ENCODE assay signal across 25 cellular contexts in genomic region chr13:111117289-111117688, GRCh38. TPM values are rescaled to one million over a fixed set of nuclear protein-coding genes. Genes with fewer than 3 reads are reported as not detected.
DNase-seq lines count a peak whose midpoint lies in the region; ATAC-seq and TF ChIP-seq lines count a peak whose summit lies in the region.
"Had no signal": no experiment of that assay in that cellular context is flagged by ENCODE, and none has a peak within 500 bp of the region (broad histone marks: within the 10 kb centered on the region; RNA-seq: fewer than 3 reads in every experiment).

No MANE protein-coding gene starts in this region.

- H3K79me2 ChIP-seq in hepatocyte (no peaks in the 10 kb centered on the region), parathyroid adenoma (no peaks in the 10 kb centered on the region), mesendoderm (ENCODE audit: control insufficient read depth, insufficient read depth, low read length) (no peaks in the 10 kb centered on the region)

- H3K4me3 ChIP-seq in left ventricle myocardium inferior: peak overlapping the region; percentile 77
- no peak overlapping the region for H3K4me3 ChIP-seq in right atrium auricular region
- H3K4me3 ChIP-seq in hepatocyte: no peak overlapping the region
- H3K4me3 ChIP-seq in parathyroid adenoma (ENCODE audit: low read depth, low read length): no peak overlapping the region
- H3K4me3 ChIP-seq in mesendoderm (ENCODE audit: low read length): no peak overlapping the region
- H3K4me3 ChIP-seq: adrenal gland, spleen, thyroid gland had no signal

- H3K36me3 ChIP-seq in left ventricle myocardium inferior (no peaks in the 10 kb centered on the region), right atrium auricular region (no peaks in the 10 kb centered on the region), hepatocyte (replicated peaks; ENCODE audit: insufficient read depth, low read depth) (no peaks in the 10 kb centered on the region), parathyroid adenoma (ENCODE audit: control insufficient read depth, insufficient read depth, low read length) (no peaks in the 10 kb centered on the region), mesendoderm (ENCODE audit: control insufficient read depth, insufficient read depth, low read length) (no peaks in the 10 kb centered on the region)
- H3K36me3 ChIP-seq: adrenal gland, spleen, thyroid gland had no signal

- DNase-seq in left ventricle myocardium inferior (no peak), right atrium auricular region (ENCODE audit: low spot score) (no peak), hepatocyte (ENCODE audit: low spot score) (no peak), NCI-H2227 (lab: John Stamatoyannopoulos, UW; ENCODE audit: unreplicated experiment) (no peak), mesendoderm (no peak)
- DNase-seq in activated CD4-positive, alpha-beta T cell treated with anti-CD3 and anti-CD28 coated beads for 36 hours: no peak
- DNase-seq: activated B cell treated with CpG ODN at 0.5 μM for 24 hours; activated CD4-positive, alpha-beta memory T cell treated with anti-CD3 and anti-CD28 coated beads for 36 hours; adrenal gland; DND-41; Kasumi-1; naive B cell; NCI-H1048; NCI-H1930; NCI-H226; NCI-H82; OCI-M1; Right ventricle myocardium superior; spleen; stimulated activated CD4-positive, alpha-beta T cell treated with anti-CD3 and anti-CD28 coated beads, Interleukin-4, amount 100 ng/mL, for 1 hour; stimulated activated naive CD4-positive, alpha-beta T cell; T1000; thyroid gland had no signal

- H3K9me3 ChIP-seq in left ventricle myocardium inferior (replicated peaks) (no peaks in the 10 kb centered on the region), right atrium auricular region (no peaks in the 10 kb centered on the region), hepatocyte (ENCODE audit: low read depth) (no peaks in the 10 kb centered on the region), parathyroid adenoma (ENCODE audit: control insufficient read depth, low read length) (no peaks in the 10 kb centered on the region)
- H3K9me3 ChIP-seq: adrenal gland, spleen, thyroid gland had no signal

- H3K79me1 ChIP-seq in mesendoderm (ENCODE audit: low read length): no peaks in the 10 kb centered on the region

- H2AK5ac ChIP-seq in mesendoderm (ENCODE audit: low read length): no peak overlapping the region

- no peak overlapping the region for H3K9ac ChIP-seq in parathyroid adenoma
- no peak overlapping the region for H3K9ac ChIP-seq in mesendoderm (ENCODE audit: low read length)

- no peak overlapping the region for H2BK5ac ChIP-seq in mesendoderm (ENCODE audit: low read length)

- H3K27ac Mint-ChIP-seq in activated CD4-positive, alpha-beta T cell treated with anti-CD3 and anti-CD28 coated beads for 36 hours: no peak overlapping the region
- H3K27ac Mint-ChIP-seq: activated B cell treated with CpG ODN at 0.5 μM for 24 hours; activated CD4-positive, alpha-beta memory T cell treated with anti-CD3 and anti-CD28 coated beads for 36 hours had no signal

- H4K5ac ChIP-seq in mesendoderm (ENCODE audit: low read length): no peak overlapping the region

- intact Hi-C loops in left ventricle myocardium inferior (cut with micrococcal nuclease): no loop called here
- intact Hi-C loops in activated CD4-positive, alpha-beta T cell treated with anti-CD3 and anti-CD28 coated beads for 36 hours (cut with DNase I, micrococcal nuclease): no loop called here

- CTCF ChIA-PET in activated CD4-positive, alpha-beta T cell treated with anti-CD3 and anti-CD28 coated beads for 36 hours (lab: Charles Lee): interaction anchor here (1.4 kb wide), 1 partner anchor 51 kb away, joined by 3 read pairs; no protein-coding TSS in a partner anchor

- no peak overlapping the region for H2BK15ac ChIP-seq in mesendoderm (replicated peaks; ENCODE audit: low read depth)

- H2BK120ac ChIP-seq in mesendoderm (ENCODE audit: low read depth, low read length): no peak overlapping the region

- TF ChIP-seq CTCF in left ventricle myocardium inferior (IDR thresholded peaks at IDR 0.05; ENCODE audit: borderline replicate concordance): no peak
- no peak for TF ChIP-seq CTCF in right atrium auricular region (IDR thresholded peaks at IDR 0.05)
- TF ChIP-seq CTCF in hepatocyte (IDR thresholded peaks at IDR 0.05; ENCODE audit: poor library complexity): no peak
- TF ChIP-seq CTCF in parathyroid adenoma (IDR thresholded peaks at IDR 0.05): no peak

- no peak overlapping the region for H3K56ac ChIP-seq in mesendoderm (ENCODE audit: low read length)

- H3K4ac ChIP-seq in mesendoderm (ENCODE audit: low read depth, low read length): no peak overlapping the region

- H3K4me3 Mint-ChIP-seq in activated CD4-positive, alpha-beta T cell treated with anti-CD3 and anti-CD28 coated beads for 36 hours: no peak overlapping the region
- H3K4me3 Mint-ChIP-seq: activated B cell treated with CpG ODN at 0.5 μM for 24 hours; activated CD4-positive, alpha-beta memory T cell treated with anti-CD3 and anti-CD28 coated beads for 36 hours had no signal

- H3K36me3 Mint-ChIP-seq in activated CD4-positive, alpha-beta T cell treated with anti-CD3 and anti-CD28 coated beads for 36 hours (ENCODE audit: low read depth): no peaks in the 10 kb centered on the region

- 39% methylated on average over 5 of the region's 5 CpGs for WGBS in hepatocyte (ENCODE audit: low lambda C conversion rate, missing lambda C conversion rate)
- no CpG with 5 or more reads among the region's 5 CpGs for WGBS in mesendoderm (ENCODE audit: extremely low coverage, insufficient coverage, low lambda C conversion rate)

- no peak for ATAC-seq in HG03039 (IDR thresholded peaks at IDR 0.05; ENCODE audit: unreplicated experiment)
- no peak for ATAC-seq in activated CD4-positive, alpha-beta T cell treated with anti-CD3 and anti-CD28 coated beads for 36 hours

- H4K20me1 ChIP-seq in hepatocyte (ENCODE audit: insufficient read depth, poor library complexity, severe bottlenecking): no peaks in the 10 kb centered on the region

- H3K4me1 ChIP-seq in left ventricle myocardium inferior (peaks cover 45% of the 10 kb centered on the region), right atrium auricular region (peaks cover 0 to 15% of the 10 kb centered on the region in 2 donors), hepatocyte (ENCODE audit: insufficient read depth) (peaks cover 42% of the 10 kb centered on the region), parathyroid adenoma (no peaks in the 10 kb centered on the region), mesendoderm (ENCODE audit: control insufficient read depth, low read depth, low read length) (no peaks in the 10 kb centered on the region)

- H3K9me2 ChIP-seq in hepatocyte (replicated peaks; ENCODE audit: insufficient read depth): no peaks in the 10 kb centered on the region

- H3K4me1 Mint-ChIP-seq in activated CD4-positive, alpha-beta T cell treated with anti-CD3 and anti-CD28 coated beads for 36 hours: peaks cover 12% of the 10 kb centered on the region

- no peak overlapping the region for H4K8ac ChIP-seq in mesendoderm (ENCODE audit: low read depth, low read length)

- H2AFZ ChIP-seq in hepatocyte: no peak overlapping the region
- H2AFZ ChIP-seq in parathyroid adenoma: no peak overlapping the region

- H3K27me3 ChIP-seq in left ventricle myocardium inferior (ENCODE audit: low read depth) (peaks cover 22% of the 10 kb centered on the region), right atrium auricular region (no peaks in the 10 kb centered on the region), hepatocyte (peaks cover 66% of the 10 kb centered on the region), parathyroid adenoma (ENCODE audit: control insufficient read depth, insufficient read depth, low read length) (no peaks in the 10 kb centered on the region), mesendoderm (ENCODE audit: insufficient read depth, low read length, poor library complexity) (peaks cover 20% of the 10 kb centered on the region)
- H3K27me3 ChIP-seq: adrenal gland had no signal

- H3K18ac ChIP-seq in mesendoderm (ENCODE audit: low read length): no peak overlapping the region

- peaks cover 54% of the 10 kb centered on the region for H3K27me3 Mint-ChIP-seq in activated CD4-positive, alpha-beta T cell treated with anti-CD3 and anti-CD28 coated beads for 36 hours

- H3K23ac ChIP-seq in mesendoderm (ENCODE audit: low read length): no peak overlapping the region

- H3K27ac ChIP-seq in left ventricle myocardium inferior (replicated peaks) (peak overlapping the region; percentile 92), right atrium auricular region (peak overlapping the region in 1 of 2 donors; percentile 17), hepatocyte (peak overlapping the region; percentile 95), parathyroid adenoma (peak overlapping the region; percentile 32), mesendoderm (ENCODE audit: low read depth, low read length) (no peak overlapping the region)
- H3K27ac ChIP-seq: adrenal gland, spleen had no signal

- no peaks in the 10 kb centered on the region for H3K9me3 Mint-ChIP-seq in activated CD4-positive, alpha-beta T cell treated with anti-CD3 and anti-CD28 coated beads for 36 hours (ENCODE audit: low read depth)
- H3K9me3 Mint-ChIP-seq: activated B cell treated with CpG ODN at 0.5 μM for 24 hours; activated CD4-positive, alpha-beta memory T cell treated with anti-CD3 and anti-CD28 coated beads for 36 hours; naive B cell had no signal

- POLR2A ChIA-PET in activated CD4-positive, alpha-beta T cell treated with anti-CD3 and anti-CD28 coated beads for 36 hours (lab: Charles Lee): no interaction called here

- H3K4me2 ChIP-seq in hepatocyte (peak overlapping the region; percentile 96), parathyroid adenoma (ENCODE audit: low read length) (no peak overlapping the region), mesendoderm (ENCODE audit: low read length) (no peak overlapping the region)

RNA-seq across cellular contexts. Expression of gene ARHGEF7, which starts 2.2 kb away (rescaled TPM):
- total RNA-seq in left ventricle myocardium inferior: 35.9 TPM
- total RNA-seq in right atrium auricular region: 10 to 100 TPM; 27.8 to 36.9 TPM
- 46.8 and 49.5 TPM in 2 replicates for total RNA-seq in hepatocyte
- 30.1 and 35.4 TPM in 2 replicates for polyA plus RNA-seq in hepatocyte
- 26.5 TPM for polyA plus RNA-seq in mesendoderm (2013, experiment 1 of 2)
- polyA plus RNA-seq in mesendoderm (2013, experiment 2 of 2): 26.5 TPM
- total RNA-seq in activated CD4-positive, alpha-beta T cell treated with anti-CD3 and anti-CD28 coated beads for 36 hours: 10 to 100 TPM; 66.9 to 70.2 TPM
